In the genomic region with DNA sequence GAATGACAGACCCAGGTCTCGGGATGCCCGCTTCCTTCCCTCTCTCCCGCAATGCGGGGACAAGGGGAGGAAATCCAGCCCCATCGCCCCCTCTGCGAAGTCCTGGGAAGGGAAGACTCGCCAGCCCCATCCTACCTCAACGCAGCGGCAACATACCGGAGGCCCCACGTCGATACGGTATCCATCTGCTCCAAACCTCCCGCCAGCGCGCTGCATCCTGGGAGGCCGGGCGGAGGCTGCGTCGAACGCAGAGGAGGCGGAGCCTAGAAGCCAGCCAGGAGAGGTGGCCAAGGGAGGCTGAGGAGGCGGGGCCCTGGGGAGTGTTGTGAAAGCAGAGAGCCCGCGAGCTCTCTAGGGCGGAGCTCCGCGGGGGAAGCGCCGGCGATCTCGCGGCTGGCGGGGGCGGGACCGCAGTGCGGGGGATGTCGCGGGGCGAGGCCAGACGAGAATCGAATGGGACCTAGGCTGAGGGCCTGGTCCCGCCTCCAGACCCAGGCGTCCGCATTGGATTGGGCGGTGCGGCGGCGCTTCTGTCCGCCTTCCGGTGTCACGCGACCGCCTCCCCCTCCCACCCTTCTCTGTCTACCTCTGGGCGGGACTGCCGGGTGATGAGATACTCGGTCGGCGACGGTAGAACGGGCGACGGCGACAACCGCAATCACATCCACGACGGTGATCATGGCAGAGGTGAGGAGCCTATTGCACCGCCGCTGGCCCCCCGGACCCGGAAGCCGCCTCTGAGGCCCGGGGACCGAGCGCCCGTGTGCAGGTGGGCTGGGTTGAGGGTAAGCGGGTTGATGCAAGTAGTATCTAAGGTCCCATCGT, we compare ENCODE assay signal across 8 cellular contexts. TPM values are rescaled to one million over a fixed set of nuclear protein-coding genes. Genes with fewer than 3 reads are reported as not detected.
DNase-seq lines count a peak whose midpoint lies in the region; ATAC-seq and TF ChIP-seq lines count a peak whose summit lies in the region.

Gene FANCB, minus strand, starts transcription at position 219 of the 825 bp plus-strand sequence. CDS start 7,559 bp downstream, outside the sequence.
Gene MOSPD2, plus strand, starts transcription at position 571 of the 825 bp plus-strand sequence. Its CDS starts 108 bp downstream, at position 679.

- in situ Hi-C loops in GM13977 (cut with MboI; ENCODE audit: low pct_unique_long_range_greater_than_20kb, low sequenced_read_pairs, unreplicated experiment): no loop called here

- DNase-seq in GM13977 (ENCODE audit: low spot score): peak; percentile 90
- DNase-seq in NCI-H146 (lab: John Stamatoyannopoulos, UW): peak; percentile 96
- peak; percentile 81 to 96 (median 93) for DNase-seq in T-cell
- DNase-seq in amniotic epithelial cell (ENCODE audit: low read depth): peak; percentile 90
- peak; percentile 93 to 96 (median 95) for DNase-seq in heart left ventricle
- peak; percentile 93 for DNase-seq in pons (ENCODE audit: low spot score)
- peak; percentile 93 for DNase-seq in type B pancreatic cell (ENCODE audit: extremely low spot score, unreplicated experiment)

- H3K9me3 Mint-ChIP-seq in T-cell (no peaks in the 10 kb centered on the region), type B pancreatic cell (no peaks in the 10 kb centered on the region)

- H3K4me3 Mint-ChIP-seq in T-cell: peak within 1 kb of the TSS; percentile 82 to 89 (median 86)
- H3K4me3 Mint-ChIP-seq in type B pancreatic cell: peak within 1 kb of the TSS; percentile 90

- no peak for TF ChIP-seq CTCF in GM13977 (IDR thresholded peaks at IDR 0.05; ENCODE audit: extremely low read depth, insufficient read depth, missing control alignments)
- no peak for TF ChIP-seq CTCF in heart left ventricle (IDR thresholded peaks at IDR 0.05)
- no peak for TF ChIP-seq CTCF in type B pancreatic cell (conservative IDR thresholded peaks at IDR 0.05)

- H3K27ac ChIP-seq in heart left ventricle: peak within 1 kb of the TSS in 11 of 12 donors; percentile 40 to 88 (median 79)

- peaks cover 12 to 15% (median 14%) of the 10 kb centered on the region in 3 donors for H3K4me1 Mint-ChIP-seq in T-cell
- H3K4me1 Mint-ChIP-seq in type B pancreatic cell (ENCODE audit: unreplicated experiment): no peaks in the 10 kb centered on the region

- 1 to 47% (median 22%) methylated on average over 75 to 78 of the region's 78 CpGs for WGBS in heart left ventricle, 4 donors

- H3K36me3 Mint-ChIP-seq in T-cell: peaks cover 5% of the 10 kb centered on the region
- peaks cover 15% of the 10 kb centered on the region for H3K36me3 Mint-ChIP-seq in type B pancreatic cell

- H3K27ac Mint-ChIP-seq in T-cell (peak within 1 kb of the TSS; percentile 78 to 86), type B pancreatic cell (peak within 1 kb of the TSS; percentile 68)

- H3K4me3 ChIP-seq in heart left ventricle: peak within 1 kb of the TSS; percentile 59 to 99 (median 80)

- H3K36me3 ChIP-seq in heart left ventricle: peaks cover 0 to 3% (median 0%) of the 10 kb centered on the region in 9 donors

- H3K27me3 ChIP-seq in heart left ventricle: no peaks in the 10 kb centered on the region

- peak; percentile 92 for ATAC-seq in HG02870 (IDR thresholded peaks at IDR 0.05; ENCODE audit: unreplicated experiment)
- ATAC-seq in T-cell (replicated peaks in 1 of 4): peak; percentile 92 to 98 (median 94)
- peak; percentile 99 for ATAC-seq in heart left ventricle

- H3K9me3 ChIP-seq in heart left ventricle: peaks cover 0 to 1% (median 0%) of the 10 kb centered on the region in 12 donors

- intact Hi-C loops in heart left ventricle (cut with DNase I): loop anchor here in 2 of 10 donors (10.0 kb wide), 1 partner anchor 52 kb away; no protein-coding TSS in a partner anchor

- H3K27me3 Mint-ChIP-seq in T-cell (no peaks in the 10 kb centered on the region), type B pancreatic cell (no peaks in the 10 kb centered on the region)

- POLR2A ChIA-PET in T-cell (lab: Charles Lee): interaction anchor here in 1 of 2 donors (0.6 kb wide), 1 partner anchor 15 kb away, joined by 3 read pairs; no protein-coding TSS in a partner anchor

- H3K4me1 ChIP-seq in heart left ventricle: peaks cover 0 to 12% (median 1%) of the 10 kb centered on the region in 12 donors

- CTCF ChIA-PET in T-cell (lab: Charles Lee): no interaction called here

- TF ChIP-seq POLR2A in heart left ventricle (IDR thresholded peaks at IDR 0.05): peak in 1 of 2 donors; percentile 45

RNA-seq across cellular contexts. Expression of gene FANCB, which starts in this region (rescaled TPM):
- total RNA-seq in T-cell: 1 to 10 TPM; 2.2 to 5.6 (median 3.2) TPM
- 1 to 10 TPM in 3 of 9 donors, under 1 TPM in 6; 0.16 to 1.6 (median 0.44) TPM for total RNA-seq in heart left ventricle
- under 1 TPM; 0.11 to 0.28 TPM for polyA plus RNA-seq in heart left ventricle
- 3.9 and 12.0 TPM in 2 replicates for total RNA-seq in type B pancreatic cell (ENCODE audit: low replicate concordance)

RNA-seq across cellular contexts. Expression of gene MOSPD2, which starts in this region (rescaled TPM):
- total RNA-seq in T-cell: 10 to 100 TPM in 2 of 5 donors, 1 to 10 TPM in 3; 7.1 to 11.6 (median 9.5) TPM
- total RNA-seq in heart left ventricle: 10 to 100 TPM in 2 of 9 donors, 1 to 10 TPM in 7; 4.4 to 14.7 (median 5.5) TPM
- 1 to 10 TPM; 1.4 to 3.2 TPM for polyA plus RNA-seq in heart left ventricle
- total RNA-seq in type B pancreatic cell (ENCODE audit: low replicate concordance): 11.3 and 12.1 TPM in 2 replicates

Comparison
In these comparisons a context has a peak if more than half of its experiments do, and no peak if none do; other contexts are left out.
1. Peak in every context shown above with its lines: DNase-seq, ATAC-seq, H3K4me3 ChIP-seq and H3K27ac ChIP-seq.